1 cellular context compared by ENCODE assay signal in the genomic region with DNA sequence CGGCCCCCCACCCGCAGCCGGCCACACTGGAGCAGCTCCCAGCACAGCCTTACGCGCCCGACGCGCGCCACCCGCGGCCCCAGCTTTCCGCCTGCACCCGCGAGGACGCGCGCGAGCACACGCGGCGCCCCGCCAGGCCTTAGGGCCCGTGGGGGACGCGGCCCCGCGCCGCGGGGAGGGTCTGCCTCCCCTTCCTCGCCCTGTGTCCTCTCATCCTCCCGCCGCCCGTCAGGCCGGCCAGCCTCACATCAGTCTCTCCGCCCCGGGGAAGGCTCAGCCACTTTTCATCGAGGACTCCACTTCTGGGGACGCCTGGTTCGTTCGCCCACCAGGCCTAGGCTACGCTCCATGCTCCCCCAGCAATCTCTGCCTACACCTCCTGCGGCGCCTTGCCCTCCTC.
TF ChIP-seq lines count a peak whose summit lies in the region.

No MANE protein-coding gene starts in this region.

TF ChIP-seq in GM12878, 131 proteins besides CTCF, POLR2A, EP300 and RAD21:
- TF ChIP-seq, protein P1, sequence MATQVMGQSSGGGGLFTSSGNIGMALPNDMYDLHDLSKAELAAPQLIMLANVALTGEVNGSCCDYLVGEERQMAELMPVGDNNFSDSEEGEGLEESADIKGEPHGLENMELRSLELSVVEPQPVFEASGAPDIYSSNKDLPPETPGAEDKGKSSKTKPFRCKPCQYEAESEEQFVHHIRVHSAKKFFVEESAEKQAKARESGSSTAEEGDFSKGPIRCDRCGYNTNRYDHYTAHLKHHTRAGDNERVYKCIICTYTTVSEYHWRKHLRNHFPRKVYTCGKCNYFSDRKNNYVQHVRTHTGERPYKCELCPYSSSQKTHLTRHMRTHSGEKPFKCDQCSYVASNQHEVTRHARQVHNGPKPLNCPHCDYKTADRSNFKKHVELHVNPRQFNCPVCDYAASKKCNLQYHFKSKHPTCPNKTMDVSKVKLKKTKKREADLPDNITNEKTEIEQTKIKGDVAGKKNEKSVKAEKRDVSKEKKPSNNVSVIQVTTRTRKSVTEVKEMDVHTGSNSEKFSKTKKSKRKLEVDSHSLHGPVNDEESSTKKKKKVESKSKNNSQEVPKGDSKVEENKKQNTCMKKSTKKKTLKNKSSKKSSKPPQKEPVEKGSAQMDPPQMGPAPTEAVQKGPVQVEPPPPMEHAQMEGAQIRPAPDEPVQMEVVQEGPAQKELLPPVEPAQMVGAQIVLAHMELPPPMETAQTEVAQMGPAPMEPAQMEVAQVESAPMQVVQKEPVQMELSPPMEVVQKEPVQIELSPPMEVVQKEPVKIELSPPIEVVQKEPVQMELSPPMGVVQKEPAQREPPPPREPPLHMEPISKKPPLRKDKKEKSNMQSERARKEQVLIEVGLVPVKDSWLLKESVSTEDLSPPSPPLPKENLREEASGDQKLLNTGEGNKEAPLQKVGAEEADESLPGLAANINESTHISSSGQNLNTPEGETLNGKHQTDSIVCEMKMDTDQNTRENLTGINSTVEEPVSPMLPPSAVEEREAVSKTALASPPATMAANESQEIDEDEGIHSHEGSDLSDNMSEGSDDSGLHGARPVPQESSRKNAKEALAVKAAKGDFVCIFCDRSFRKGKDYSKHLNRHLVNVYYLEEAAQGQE (IDR thresholded peaks at IDR 0.05; ENCODE audit: low read depth, low read length), result no peak
- TF ChIP-seq HDAC6 (IDR thresholded peaks at IDR 0.05; ENCODE audit: unreplicated experiment), result peak; percentile 2
